Comparison of ENCODE assay signal across 8 cellular contexts in genomic region chrX:54891573-54891972, GRCh38. TPM values are rescaled to one million over a fixed set of nuclear protein-coding genes. Genes with fewer than 3 reads are reported as not detected.
DNase-seq lines count a peak whose midpoint lies in the region; ATAC-seq and TF ChIP-seq lines count a peak whose summit lies in the region.

No MANE protein-coding gene starts in this region.

- peak; percentile 0 for DNase-seq in NOMO-1 treated with DMSO at 0.1 percent for 48 hours (lab: John Stamatoyannopoulos, UW; ENCODE audit: unreplicated experiment)
- no peak for DNase-seq in NOMO-1 (lab: John Stamatoyannopoulos, UW; ENCODE audit: unreplicated experiment in 2 of 2)
- peak; percentile 64 to 83 for DNase-seq in SHP77 (lab: John Stamatoyannopoulos, UW)
- peak; percentile 67 for DNase-seq in choroid plexus epithelial cell (ENCODE audit: low read depth)
- peak in 7 of 9 donors; percentile 11 to 54 (median 40) for DNase-seq in naive thymus-derived CD4-positive, alpha-beta T cell

- no peaks in the 10 kb centered on the region for H3K4me1 ChIP-seq in naive thymus-derived CD4-positive, alpha-beta T cell (ENCODE audit: control insufficient read depth in 2 of 2, insufficient read depth in 2 of 2, low read length in 2 of 2)
- H3K4me1 ChIP-seq in gastroesophageal sphincter, result no peaks in the 10 kb centered on the region

- no peak overlapping the region for H3K4me3 Mint-ChIP-seq in naive thymus-derived CD4-positive, alpha-beta T cell

- no peak for TF ChIP-seq EP300 in gastroesophageal sphincter (IDR thresholded peaks at IDR 0.05)

- no peaks in the 10 kb centered on the region for H3K9me3 ChIP-seq in naive thymus-derived CD4-positive, alpha-beta T cell (ENCODE audit: control insufficient read depth in 2 of 3, low read length in 3 of 3)
- no peaks in the 10 kb centered on the region for H3K9me3 ChIP-seq in gastroesophageal sphincter

- no peaks in the 10 kb centered on the region for H3K36me3 Mint-ChIP-seq in naive thymus-derived CD4-positive, alpha-beta T cell

- H3K27ac ChIP-seq in naive thymus-derived CD4-positive, alpha-beta T cell (ENCODE audit: low read depth, low read length), result no peak overlapping the region
- no peak overlapping the region for H3K27ac ChIP-seq in gastroesophageal sphincter

- WGBS in gastroesophageal sphincter (ENCODE audit: low coverage in 1 of 2), 2 donors, result 20 to 29% methylated on average over 3 of the region's 3 CpGs

- TF ChIP-seq POLR2A in gastroesophageal sphincter (IDR thresholded peaks at IDR 0.05), result no peak

- no peaks in the 10 kb centered on the region for H3K27me3 ChIP-seq in naive thymus-derived CD4-positive, alpha-beta T cell (ENCODE audit: control insufficient read depth in 2 of 2, insufficient read depth in 2 of 2, low read length in 2 of 2)
- H3K27me3 ChIP-seq in gastroesophageal sphincter, result no peaks in the 10 kb centered on the region

- TF ChIP-seq CTCF in choroid plexus epithelial cell (conservative IDR thresholded peaks at IDR 0.05; ENCODE audit: low read depth, low read length) (peak; percentile 64), gastroesophageal sphincter (IDR thresholded peaks at IDR 0.05) (peak in 1 of 4 experiments; percentile 37)

- POLR2A ChIA-PET in naive thymus-derived CD4-positive, alpha-beta T cell (lab: Charles Lee), result interaction anchor here (0.6 to 1.8 kb wide), 5 partner anchors 109 to 1017 kb away, joined by 3 to 5 read pairs (median 4); partner anchors contain the start of gene APEX2

- CTCF ChIA-PET in naive thymus-derived CD4-positive, alpha-beta T cell (lab: Charles Lee), result interaction anchor here (0.6 to 3.8 kb wide), 6 partner anchors 108 to 1263 kb away, joined by 3 to 26 read pairs (median 3); partner anchors contain the start of gene APEX2

- H3K36me3 ChIP-seq in naive thymus-derived CD4-positive, alpha-beta T cell (ENCODE audit: control insufficient read depth in 2 of 3, insufficient read depth in 3 of 3, low read length in 3 of 3), result no peaks in the 10 kb centered on the region
- no peaks in the 10 kb centered on the region for H3K36me3 ChIP-seq in gastroesophageal sphincter

- intact Hi-C loops in naive thymus-derived CD4-positive, alpha-beta T cell (cut with micrococcal nuclease), result loop anchor here (1.0 to 5.0 kb wide), 6 partner anchors 76 to 1836 kb away; partner anchors contain the start of genes NBDY (in 1 of the 2) and RRAGB (in 1 of the 2)

- no peak overlapping the region for H3K27ac Mint-ChIP-seq in naive thymus-derived CD4-positive, alpha-beta T cell

- H3K4me1 Mint-ChIP-seq in naive thymus-derived CD4-positive, alpha-beta T cell, result peaks cover 0 to 1% (median 0%) of the 10 kb centered on the region in 7 donors

- H3K9me3 Mint-ChIP-seq in naive thymus-derived CD4-positive, alpha-beta T cell, result peaks cover 0 to 20% (median 2%) of the 10 kb centered on the region in 11 donors

- H3K4me3 ChIP-seq in choroid plexus epithelial cell (ENCODE audit: low read depth, low read length) (no peak overlapping the region), gastroesophageal sphincter (no peak overlapping the region)
- no peak overlapping the region for H3K4me3 ChIP-seq in naive thymus-derived CD4-positive, alpha-beta T cell (ENCODE audit: low read length)

- H3K27me3 Mint-ChIP-seq in naive thymus-derived CD4-positive, alpha-beta T cell, result peaks cover 0 to 9% (median 4%) of the 10 kb centered on the region in 5 donors

- ATAC-seq in HG03432 (IDR thresholded peaks at IDR 0.05; ENCODE audit: unreplicated experiment) (peak; percentile 55), gastroesophageal sphincter (no peak), GM21576 (IDR thresholded peaks at IDR 0.05; ENCODE audit: unreplicated experiment) (no peak)
- ATAC-seq in naive thymus-derived CD4-positive, alpha-beta T cell, result peak; percentile 60

RNA-seq across cellular contexts. Expression of gene TRO, which starts 29.1 kb away (rescaled TPM):
- 1 to 10 TPM in 4 of 5 experiments, under 1 TPM in 1; 0.61 to 4.3 (median 2.4) TPM for total RNA-seq in naive thymus-derived CD4-positive, alpha-beta T cell
- polyA plus RNA-seq in naive thymus-derived CD4-positive, alpha-beta T cell, result 1 to 10 TPM in 1 of 2 donors, under 1 TPM in 1; 0.84 to 1.0 TPM
- 1 to 10 TPM; 3.4 to 9.7 (median 6.6) TPM for total RNA-seq in gastroesophageal sphincter

Comparison
In these comparisons a context has a peak if more than half of its experiments do, and no peak if none do; other contexts are left out.
1. DNase-seq: peak in NOMO-1 treated with DMSO at 0.1 percent for 48 hours (single experiment), SHP77 (2 of 2), choroid plexus epithelial cell (single experiment) and naive thymus-derived CD4-positive, alpha-beta T cell (7 of 9); none in NOMO-1 (0 of 2).
2. ATAC-seq: peak in HG03432 (single experiment) and naive thymus-derived CD4-positive, alpha-beta T cell (single experiment); none in gastroesophageal sphincter (single experiment) and GM21576 (single experiment).